In genomic region chr16:4951583-4951982, GRCh38 we compare ENCODE assay signal across 10 cellular contexts. TPM values are rescaled to one million over a fixed set of nuclear protein-coding genes. Genes with fewer than 3 reads are reported as not detected.
"Had no signal": no experiment of that assay in that cellular context is flagged by ENCODE, and none has a peak within 500 bp of the region (broad histone marks: within the 10 kb centered on the region; RNA-seq: fewer than 3 reads in every experiment).

No MANE protein-coding gene starts in this region.

RNA-seq across cellular contexts. Expression of gene SEC14L5, which starts 6.5 kb away (rescaled TPM):
- total RNA-seq: activated B cell treated with CpG ODN at 0.5 μM for 24 hours; activated CD4-positive, alpha-beta T cell treated with anti-CD3 and anti-CD28 coated beads, Interleukin-2, amount 10 ng/mL, durations not matched to agents 24 days and 14 days; activated CD4-positive, alpha-beta T cell treated with anti-CD3 and anti-CD28 coated beads, Interleukin-2, amount 10 ng/mL, durations not matched to agents 7 days and 5 days; activated CD8-positive, alpha-beta memory T cell treated with anti-CD3 and anti-CD28 coated beads for 36 hours; activated CD8-positive, alpha-beta memory T cell treated with anti-CD3 and anti-CD28 coated beads, Interleukin-2, amount 10 ng/mL, durations not matched to agents 7 days and 5 days; activated CD8-positive, alpha-beta T cell treated with anti-CD3 and anti-CD28 coated beads, Interleukin-2, amount 10 ng/mL, durations not matched to agents 7 days and 5 days; T-helper 1 cell treated with Interleukin-12 subunit alpha and Interleukin-12 subunit beta and Interleukin-4 antibody, amounts not matched to agents 30 ng/mL and 1 ng/mL, for 36 hours; T-helper 2 cell treated with Interferon-gamma antibody and Interleukin-4, amounts not matched to agents 100 ng/mL and 5 ng/mL, for 36 hours had no signal

RNA-seq across cellular contexts. Expression of gene PPL, which starts 14.6 kb away (rescaled TPM):
- total RNA-seq: activated CD4-positive, alpha-beta T cell treated with anti-CD3 and anti-CD28 coated beads for 36 hours; activated CD4-positive, alpha-beta T cell treated with anti-CD3 and anti-CD28 coated beads, Interleukin-2, amount 10 ng/mL, durations not matched to agents 24 days and 14 days; activated CD4-positive, alpha-beta T cell treated with anti-CD3 and anti-CD28 coated beads, Interleukin-2, amount 10 ng/mL, durations not matched to agents 7 days and 5 days; activated CD8-positive, alpha-beta memory T cell treated with anti-CD3 and anti-CD28 coated beads for 36 hours; activated CD8-positive, alpha-beta T cell treated with anti-CD3 and anti-CD28 coated beads, Interleukin-2, amount 10 ng/mL, durations not matched to agents 7 days and 5 days; T-helper 1 cell treated with Interleukin-12 subunit alpha and Interleukin-12 subunit beta and Interleukin-4 antibody, amounts not matched to agents 30 ng/mL and 1 ng/mL, for 36 hours; T-helper 17 cell; T-helper 2 cell treated with Interferon-gamma antibody and Interleukin-4, amounts not matched to agents 100 ng/mL and 5 ng/mL, for 36 hours had no signal
